ENCODE assay signal across 6 cellular contexts in genomic region chr20:8924539-8924938, GRCh38.
"Had no signal": no experiment of that assay in that cellular context is flagged by ENCODE, and none has a peak within 500 bp of the region (broad histone marks: within the 10 kb centered on the region; RNA-seq: fewer than 3 reads in every experiment).

No MANE protein-coding gene starts in this region.

- H3K9ac ChIP-seq: KMS-11 had no signal

- FAIRE-seq: HTR-8/SVneo had no signal

- H3K27ac ChIP-seq: HL-60, KMS-11 had no signal

- H3K4me2 ChIP-seq: KMS-11 had no signal

- DNase-seq: IMR-90, KBM-7, KG1 had no signal
